Comparison of ENCODE assay signal across 32 cellular contexts in genomic region chr10:49752584-49752983, GRCh38. TPM values are rescaled to one million over a fixed set of nuclear protein-coding genes. Genes with fewer than 3 reads are reported as not detected.
"Had no signal": no experiment of that assay in that cellular context is flagged by ENCODE, and none has a peak within 500 bp of the region (broad histone marks: within the 10 kb centered on the region; RNA-seq: fewer than 3 reads in every experiment).

No MANE protein-coding gene starts in this region.

- H3K36me3 Mint-ChIP-seq: activated CD4-positive, alpha-beta memory T cell treated with anti-CD3 and anti-CD28 coated beads for 36 hours; activated naive CD4-positive, alpha-beta T cell treated with anti-CD3 and anti-CD28 coated beads, Interleukin-2, amount 50 U/mL, for 24 hours; activated naive CD8-positive, alpha-beta T cell treated with anti-CD3 and anti-CD28 coated beads for 36 hours; brain had no signal

- DNase-seq: activated CD4-positive, alpha-beta memory T cell treated with anti-CD3 and anti-CD28 coated beads for 36 hours; activated CD4-positive, alpha-beta T cell treated with anti-CD3 and anti-CD28 coated beads for 36 hours; activated CD4-positive, alpha-beta T cell treated with anti-CD3 and anti-CD28 coated beads, Interleukin-2, amount 10 ng/mL, durations not matched to agents 24 days and 14 days; activated CD4-positive, CD25-positive, alpha-beta regulatory T cell; activated CD4-positive, CD25-positive, alpha-beta regulatory T cell treated with anti-CD3 and anti-CD28 coated beads, Interleukin-2, amount 50 U/mL, for 72 hours; activated CD8-positive, alpha-beta T cell treated with anti-CD3 and anti-CD28 coated beads, Interleukin-2, amount 10 ng/mL, durations not matched to agents 7 days and 5 days; activated effector memory CD4-positive, alpha-beta T cell treated with anti-CD3 and anti-CD28 coated beads, Interleukin-2, amount 50 U/mL, for 16 hours; activated naive CD4-positive, alpha-beta T cell treated with anti-CD3 and anti-CD28 coated beads for 36 hours; activated naive CD8-positive, alpha-beta T cell treated with anti-CD3 and anti-CD28 coated beads for 36 hours; activated naive CD8-positive, alpha-beta T cell treated with anti-CD3 and anti-CD28 coated beads, Interleukin-2, amount 50 U/mL, for 24 hours; activated T-cell treated with anti-CD3 and anti-CD28 coated beads, Interleukin-2, amount 50 U/mL, for 4 hours; amygdala; central memory CD4-positive, alpha-beta T cell; cerebellar nuclear complex; effector memory CD4-positive, alpha-beta T cell; erythroblast; esophagus squamous epithelium; foreskin melanocyte; heart right ventricle; T-helper 2 cell had no signal

- H3K27me3 Mint-ChIP-seq: activated CD4-positive, alpha-beta T cell treated with anti-CD3 and anti-CD28 coated beads, Interleukin-2, amount 10 ng/mL, durations not matched to agents 24 days and 14 days; activated naive CD8-positive, alpha-beta T cell treated with anti-CD3 and anti-CD28 coated beads, Interleukin-2, amount 50 U/mL, for 24 hours had no signal

- H3K27me3 ChIP-seq: adrenal gland, ascending aorta, breast epithelium, cardiac muscle cell, dorsolateral prefrontal cortex had no signal

- H3K4me3 ChIP-seq: adrenal gland, ascending aorta, breast epithelium, cardiac muscle cell, coronary artery, dorsolateral prefrontal cortex, esophagus squamous epithelium, gastroesophageal sphincter, heart right ventricle had no signal

- H3K27ac ChIP-seq: adrenal gland, ascending aorta, breast epithelium, cardiac muscle cell, coronary artery, dorsolateral prefrontal cortex, esophagus squamous epithelium, gastroesophageal sphincter, heart right ventricle had no signal

- H3K4me1 Mint-ChIP-seq: activated CD4-positive, alpha-beta T cell treated with anti-CD3 and anti-CD28 coated beads for 36 hours; activated CD4-positive, alpha-beta T cell treated with anti-CD3 and anti-CD28 coated beads, Interleukin-2, amount 10 ng/mL, durations not matched to agents 24 days and 14 days; activated naive CD4-positive, alpha-beta T cell treated with anti-CD3 and anti-CD28 coated beads, Interleukin-2, amount 50 U/mL, for 24 hours; activated naive CD8-positive, alpha-beta T cell treated with anti-CD3 and anti-CD28 coated beads for 36 hours; activated naive CD8-positive, alpha-beta T cell treated with anti-CD3 and anti-CD28 coated beads, Interleukin-2, amount 50 U/mL, for 24 hours; brain had no signal

- H3K9me3 Mint-ChIP-seq: activated CD4-positive, alpha-beta memory T cell treated with anti-CD3 and anti-CD28 coated beads for 36 hours; activated CD4-positive, alpha-beta T cell treated with anti-CD3 and anti-CD28 coated beads, Interleukin-2, amount 10 ng/mL, durations not matched to agents 24 days and 14 days; activated naive CD4-positive, alpha-beta T cell treated with anti-CD3 and anti-CD28 coated beads for 36 hours; activated naive CD4-positive, alpha-beta T cell treated with anti-CD3 and anti-CD28 coated beads, Interleukin-2, amount 50 U/mL, for 24 hours; activated naive CD8-positive, alpha-beta T cell treated with anti-CD3 and anti-CD28 coated beads for 36 hours; activated naive CD8-positive, alpha-beta T cell treated with anti-CD3 and anti-CD28 coated beads, Interleukin-2, amount 50 U/mL, for 24 hours; activated T-cell treated with anti-CD3 and anti-CD28 coated beads, Interleukin-2, amount 50 U/mL, for 4 hours; activated T-helper 2 cell treated with anti-CD3 and anti-CD28 coated beads, Interferon-gamma antibody, Interleukin-2, Interleukin-4, amounts not matched to agents 10 μg/mL and 5 μg/mL and 100 μg/mL, durations not matched to agents 14 hours and 24 hours and 36 hours; brain; dendritic cell treated with granulocyte-macrophage colony-stimulating factor and Interleukin-4, amounts not matched to agents 40 ng/mL and 50 ng/mL, for 4 days had no signal

- ATAC-seq: activated CD4-positive, alpha-beta T cell treated with anti-CD3 and anti-CD28 coated beads for 36 hours; activated CD8-positive, alpha-beta T cell treated with anti-CD3 and anti-CD28 coated beads, Interleukin-2, amount 10 ng/mL, durations not matched to agents 7 days and 5 days; activated naive CD8-positive, alpha-beta T cell treated with anti-CD3 and anti-CD28 coated beads, Interleukin-2, amount 50 U/mL, for 24 hours; activated T-cell treated with anti-CD3 and anti-CD28 coated beads, Interleukin-2, amount 50 U/mL, for 4 hours; gastroesophageal sphincter had no signal

- H3K4me1 ChIP-seq: adrenal gland, ascending aorta, breast epithelium, esophagus squamous epithelium, gastroesophageal sphincter, heart right ventricle had no signal

- H3K36me3 ChIP-seq: adrenal gland, ascending aorta, breast epithelium, cardiac muscle cell, esophagus squamous epithelium, gastroesophageal sphincter, heart right ventricle had no signal

- H3K4me3 Mint-ChIP-seq: activated CD4-positive, alpha-beta memory T cell treated with anti-CD3 and anti-CD28 coated beads for 36 hours; activated CD4-positive, alpha-beta T cell treated with anti-CD3 and anti-CD28 coated beads for 36 hours; activated CD4-positive, alpha-beta T cell treated with anti-CD3 and anti-CD28 coated beads, Interleukin-2, amount 10 ng/mL, durations not matched to agents 24 days and 14 days; activated CD8-positive, alpha-beta T cell treated with anti-CD3 and anti-CD28 coated beads, Interleukin-2, amount 10 ng/mL, durations not matched to agents 7 days and 5 days; activated naive CD4-positive, alpha-beta T cell treated with anti-CD3 and anti-CD28 coated beads for 36 hours; activated naive CD4-positive, alpha-beta T cell treated with anti-CD3 and anti-CD28 coated beads, Interleukin-2, amount 50 U/mL, for 24 hours; activated naive CD8-positive, alpha-beta T cell treated with anti-CD3 and anti-CD28 coated beads for 36 hours; activated naive CD8-positive, alpha-beta T cell treated with anti-CD3 and anti-CD28 coated beads, Interleukin-2, amount 50 U/mL, for 24 hours; activated T-cell treated with anti-CD3 and anti-CD28 coated beads, Interleukin-2, amount 50 U/mL, for 4 hours; brain; dendritic cell treated with granulocyte-macrophage colony-stimulating factor and Interleukin-4, amounts not matched to agents 40 ng/mL and 50 ng/mL, for 4 days had no signal

- H3K27ac Mint-ChIP-seq: activated CD4-positive, alpha-beta memory T cell treated with anti-CD3 and anti-CD28 coated beads for 36 hours; activated CD4-positive, alpha-beta T cell treated with anti-CD3 and anti-CD28 coated beads for 36 hours; activated CD4-positive, alpha-beta T cell treated with anti-CD3 and anti-CD28 coated beads, Interleukin-2, amount 10 ng/mL, durations not matched to agents 24 days and 14 days; activated CD8-positive, alpha-beta T cell treated with anti-CD3 and anti-CD28 coated beads, Interleukin-2, amount 10 ng/mL, durations not matched to agents 7 days and 5 days; activated naive CD4-positive, alpha-beta T cell treated with anti-CD3 and anti-CD28 coated beads for 36 hours; activated naive CD4-positive, alpha-beta T cell treated with anti-CD3 and anti-CD28 coated beads, Interleukin-2, amount 50 U/mL, for 24 hours; activated naive CD8-positive, alpha-beta T cell treated with anti-CD3 and anti-CD28 coated beads for 36 hours; activated naive CD8-positive, alpha-beta T cell treated with anti-CD3 and anti-CD28 coated beads, Interleukin-2, amount 50 U/mL, for 24 hours; activated T-helper 2 cell treated with anti-CD3 and anti-CD28 coated beads, Interferon-gamma antibody, Interleukin-2, Interleukin-4, amounts not matched to agents 10 μg/mL and 5 μg/mL and 100 μg/mL, durations not matched to agents 14 hours and 24 hours and 36 hours; brain; dendritic cell treated with granulocyte-macrophage colony-stimulating factor and Interleukin-4, amounts not matched to agents 40 ng/mL and 50 ng/mL, for 4 days had no signal

- H3K9me3 ChIP-seq: adrenal gland, ascending aorta, breast epithelium, esophagus squamous epithelium, gastroesophageal sphincter, heart right ventricle had no signal

RNA-seq across cellular contexts. Expression of gene OGDHL, which starts 9.5 kb away (rescaled TPM):
- total RNA-seq: ascending aorta; breast epithelium; T-helper 1 cell treated with Interleukin-12 subunit alpha and Interleukin-12 subunit beta and Interleukin-4 antibody, amounts not matched to agents 30 ng/mL and 1 ng/mL, for 36 hours had no signal
